In genomic region chr22:15553767-15554166, GRCh38 we compare ENCODE assay signal across 16 cellular contexts. TPM values are rescaled to one million over a fixed set of nuclear protein-coding genes. Genes with fewer than 3 reads are reported as not detected.
"Had no signal": no experiment of that assay in that cellular context is flagged by ENCODE, and none has a peak within 500 bp of the region (broad histone marks: within the 10 kb centered on the region; RNA-seq: fewer than 3 reads in every experiment).

No MANE protein-coding gene starts in this region.

RNA-seq across cellular contexts. Expression of gene OR11H1, which starts 25.8 kb away (rescaled TPM):
- total RNA-seq: activated CD4-positive, alpha-beta memory T cell treated with anti-CD3 and anti-CD28 coated beads for 36 hours; activated CD4-positive, alpha-beta T cell treated with anti-CD3 and anti-CD28 coated beads, Interleukin-2, amount 10 ng/mL, durations not matched to agents 24 days and 14 days; dermis microvascular lymphatic vessel endothelial cell; epithelial cell of proximal tubule; gastrocnemius medialis; kidney epithelial cell; lung microvascular endothelial cell; mesenteric fat pad; mucosa of gallbladder; ovary; prostate gland; smooth muscle cell; T-helper 17 cell; testis; transverse colon; vagina had no signal
- polyA plus RNA-seq: ovary, smooth muscle cell had no signal
